Comparison of ENCODE assay signal across 6 cellular contexts in the genomic region with DNA sequence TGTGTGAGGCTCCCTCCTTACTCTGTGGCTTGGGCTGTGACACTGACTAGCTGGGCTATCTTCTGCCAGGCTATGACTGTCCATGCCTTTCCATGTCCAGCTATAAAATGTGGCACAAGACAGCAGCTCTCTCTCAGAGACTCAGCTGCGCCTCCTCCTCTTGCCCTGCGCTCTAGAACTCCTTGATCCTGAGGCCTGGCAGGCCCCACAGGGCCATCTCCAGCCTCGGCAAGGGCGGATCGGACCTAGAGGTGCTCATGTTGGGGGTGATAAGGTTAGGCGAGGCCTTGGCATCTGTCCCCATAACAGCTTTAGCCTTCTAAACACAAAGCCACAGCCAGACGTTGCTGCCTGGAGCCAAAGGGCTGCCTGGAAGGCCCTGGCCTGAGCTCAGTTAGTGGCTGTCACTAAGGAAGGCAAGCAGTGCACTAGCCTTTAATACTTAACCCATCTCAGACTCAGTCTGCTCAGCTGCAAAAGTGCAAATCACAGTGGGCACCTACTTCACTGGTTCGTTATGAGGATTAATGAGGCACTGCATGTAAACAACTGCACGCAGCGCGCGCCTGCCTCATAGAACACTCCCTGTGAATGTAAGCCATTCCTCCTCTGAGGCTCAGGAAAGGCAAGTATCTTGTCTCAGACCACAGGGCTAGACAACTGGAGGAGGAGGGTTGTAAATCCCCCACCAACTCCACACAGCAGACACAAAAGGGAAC. TPM values are rescaled to one million over a fixed set of nuclear protein-coding genes. Genes with fewer than 3 reads are reported as not detected.
DNase-seq lines count a peak whose midpoint lies in the region; ATAC-seq, FAIRE-seq and TF ChIP-seq lines count a peak whose summit lies in the region.

No MANE protein-coding gene starts in this region.

- H3K36me3 Mint-ChIP-seq in IgD-negative memory B cell (no peaks in the 10 kb centered on the region), natural killer cell (no peaks in the 10 kb centered on the region)

- SMC1A ChIA-PET in GM12878 (lab: Charles Lee; ENCODE audit: uncharacterized antibody, unreplicated experiment), result interaction anchor here (1.1 to 2.2 kb wide), 8 partner anchors 10 to 224 kb away, joined by 3 to 7 read pairs (median 4); no protein-coding TSS in a partner anchor

- DNase-seq in GM12878 (ENCODE audit: low read depth, low spot score), result no peak
- no peak for DNase-seq in natural killer cell
- no peak for DNase-seq in OCI-M2 (lab: John Stamatoyannopoulos, UW; ENCODE audit: unreplicated experiment)
- DNase-seq in NCI-H1105 treated with DMSO at 0.1 percent for 48 hours (lab: John Stamatoyannopoulos, UW), result no peak
- DNase-seq in iPS-NIHi11 (ENCODE audit: low spot score), result no peak

- peaks cover 10% of the 10 kb centered on the region for H3K4me1 ChIP-seq in GM12878 (ENCODE audit: control insufficient read depth, insufficient read depth, low read length)

- POLR2A ChIA-PET in GM12878 (lab: Charles Lee), result interaction anchor here (1.0 to 2.5 kb wide), 5 partner anchors 10 to 24 kb away, joined by 3 to 42 read pairs (median 3); no protein-coding TSS in a partner anchor

- no peaks in the 10 kb centered on the region for H3K27me3 ChIP-seq in GM12878 (replicated peaks in 1 of 2; ENCODE audit: control insufficient read depth in 2 of 2, insufficient read depth in 2 of 2, low read length in 1 of 2)

- no peaks in the 10 kb centered on the region for H4K20me1 ChIP-seq in GM12878 (ENCODE audit: control insufficient read depth, insufficient read depth)

- H3K27me3 Mint-ChIP-seq in IgD-negative memory B cell, result no peaks in the 10 kb centered on the region
- H3K27me3 Mint-ChIP-seq in natural killer cell (ENCODE audit: low read depth in 2 of 2), result no peaks in the 10 kb centered on the region

- no peak for ATAC-seq in GM12878
- no peak for ATAC-seq in natural killer cell

- TF ChIP-seq CTCF in GM12878 (IDR thresholded peaks at IDR 0.05 in 2 of 3, conservative IDR thresholded peaks at IDR 0.05 in 1 of 3; ENCODE audit: control insufficient read depth in 2 of 3, extremely low read depth in 1 of 3, insufficient read depth in 1 of 3, low read depth in 3 of 3, low read length in 3 of 3) (no peak), natural killer cell (IDR thresholded peaks at IDR 0.05) (no peak)

- no peak for FAIRE-seq in GM12878 (lab: Jason Lieb, UNC)

- H3K4me3 Mint-ChIP-seq in IgD-negative memory B cell, result peak overlapping the region; percentile 97 to 100 (median 98)
- H3K4me3 Mint-ChIP-seq in natural killer cell, result peak overlapping the region; percentile 98

- intact Hi-C loops in GM12878 (cut with micrococcal nuclease; ENCODE audit: unreplicated experiment) (no loop called here), natural killer cell (cut with micrococcal nuclease) (no loop called here)

- peak overlapping the region; percentile 99 for H3K4me3 ChIP-seq in GM12878

- peaks cover 75% of the 10 kb centered on the region for H3K79me2 ChIP-seq in GM12878 (ENCODE audit: control insufficient read depth, insufficient read depth, low read length)

- no peak for TF ChIP-seq RAD21 in GM12878 (IDR thresholded peaks at IDR 0.05; ENCODE audit: insufficient read depth, low read depth, low read length)

- peak overlapping the region; percentile 79 to 98 (median 95) for H3K27ac Mint-ChIP-seq in IgD-negative memory B cell
- peak overlapping the region; percentile 99 for H3K27ac Mint-ChIP-seq in natural killer cell

- 9% methylated on average over 12 of the region's 12 CpGs for WGBS in GM12878 (ENCODE audit: insufficient coverage, insufficient replicate concordance, low lambda C conversion rate, missing lambda C conversion rate)

- in situ Hi-C loops in GM12878 (cut with MboI), result no loop called here

- H3K4me2 ChIP-seq in GM12878 (ENCODE audit: control insufficient read depth, insufficient read depth), result peak overlapping the region; percentile 94

- H3K9me3 Mint-ChIP-seq in IgD-negative memory B cell (no peaks in the 10 kb centered on the region), natural killer cell (no peaks in the 10 kb centered on the region)

- no peaks in the 10 kb centered on the region for H3K9me3 ChIP-seq in GM12878 (replicated peaks; ENCODE audit: control insufficient read depth, insufficient read depth, low read length)

- no peak; the same call in none of the 2 replicates for TF ChIP-seq POLR2A in GM12878 (IDR thresholded peaks at IDR 0.05; ENCODE audit: low read depth, low read length)

- no peak for TF ChIP-seq EP300 in GM12878 (IDR thresholded peaks at IDR 0.05; ENCODE audit: borderline replicate concordance in 1 of 2, control insufficient read depth in 1 of 2, low read depth in 2 of 2, low read length in 2 of 2)

- H3K27ac ChIP-seq in GM12878 (ENCODE audit: control insufficient read depth, insufficient read depth), result peak overlapping the region; percentile 91

- H3K9ac ChIP-seq in GM12878 (ENCODE audit: control insufficient read depth, insufficient read depth, low read length), result peak overlapping the region; percentile 94

- H3K36me3 ChIP-seq in GM12878 (ENCODE audit: control insufficient read depth in 2 of 2, insufficient read depth in 2 of 2, low read length in 1 of 2), result peaks cover 3 to 4% of the 10 kb centered on the region in 2 experiments; a peak in 3 of 4 replicates

- CTCF ChIA-PET in GM12878 (lab: Yijun Ruan, JAX), result interaction anchor here (0.7 to 1.5 kb wide), 4 partner anchors 9 to 148 kb away, joined by 3 to 6 read pairs (median 4); no protein-coding TSS in a partner anchor

- no peak overlapping the region for H2AFZ ChIP-seq in GM12878 (ENCODE audit: control insufficient read depth, low read depth, low read length)

- H3K4me1 Mint-ChIP-seq in IgD-negative memory B cell (peaks cover 39 to 60% (median 56%) of the 10 kb centered on the region in 3 donors), natural killer cell (peaks cover 64 to 78% of the 10 kb centered on the region in 2 donors)

- RAD21 ChIA-PET in GM12878 (lab: Charles Lee; ENCODE audit: unreplicated experiment), result interaction anchor here (0.9 to 2.1 kb wide), 8 partner anchors 10 to 126 kb away, joined by 3 to 8 read pairs (median 4); a partner anchor contains a TSS

- BruUV-seq in GM12878 (replicated peaks; lab: Mats Ljungman, UMichigan), result no TSS peak

RNA-seq across cellular contexts. Expression of a gene that starts 1.2 kb away (rescaled TPM):
- polyA plus RNA-seq in IgD-negative memory B cell (323 TPM), GM12878 (2011; rRNA removed) (57.4 and 87.1 TPM in 2 replicates), GM12878 (2014; fragmentation: Illumina TruSeq; extraction: Trizol) (65.0 and 89.3 TPM in 2 replicates), GM12878 (2014; fragmentation: Nextera tagmentation; extraction: Ambion mirVana) (10 to 100 TPM; 57.8 to 96.9 TPM), GM12878 (2014; rRNA removed) (136 and 145 TPM in 2 replicates), GM12878 (2016; fragmentation: Nextera tagmentation; extraction: Ambion mirVana) (10 to 100 TPM; 56.0 to 71.2 TPM)
- 33.2 and 34.3 TPM in 2 replicates for total RNA-seq in GM12878 (2013; cell fraction: nucleolus; rRNA removed)
- total RNA-seq in GM12878 (2014; rRNA removed) (170 and 177 TPM in 2 replicates), GM12878 (2014; rRNA removed; fragmentation: Illumina TruSeq; extraction: Trizol) (81.7 and 82.2 TPM in 2 replicates), GM12878 (2021) (126 and 127 TPM in 2 replicates), natural killer cell (100 to 1,000 TPM in 1 of 3 donors, 10 to 100 TPM in 2; 76.9 to 102 (median 94.9) TPM)
- 65.3 TPM for polyA plus RNA-seq in GM12878 (2011; ENCODE audit: low read depth)
- polyA plus RNA-seq in GM12878 (2011; cell fraction: cytosol; rRNA removed), result 128 and 167 TPM in 2 replicates
- 69.8 and 82.1 TPM in 2 replicates for polyA plus RNA-seq in GM12878 (2011; cell fraction: nucleus; rRNA removed)
- polyA plus RNA-seq in GM12878 (2012), result 80.9 and 87.1 TPM in 2 replicates
- 126 and 176 TPM in 2 replicates for polyA minus RNA-seq in GM12878 (2011; rRNA and poly(A)+ RNA removed)
- polyA minus RNA-seq in GM12878 (2011; cell fraction: cytosol; rRNA and poly(A)+ RNA removed), result 67.6 and 74.1 TPM in 2 replicates
- polyA minus RNA-seq in GM12878 (2011; cell fraction: nucleus; rRNA and poly(A)+ RNA removed), result 20.8 and 41.9 TPM in 2 replicates

RNA-seq across cellular contexts. Expression of a gene that starts 2.0 kb away (rescaled TPM):
- 141 TPM for polyA plus RNA-seq in IgD-negative memory B cell
- 108 and 115 TPM in 2 replicates for total RNA-seq in GM12878 (2013; cell fraction: nucleolus; rRNA removed)
- total RNA-seq in GM12878 (2014; rRNA removed), result 175 and 179 TPM in 2 replicates
- 254 and 257 TPM in 2 replicates for total RNA-seq in GM12878 (2014; rRNA removed; fragmentation: Illumina TruSeq; extraction: Trizol)
- 111 and 112 TPM in 2 replicates for total RNA-seq in GM12878 (2021)
- 44.6 TPM for polyA plus RNA-seq in GM12878 (2011; ENCODE audit: low read depth)
- polyA plus RNA-seq in GM12878 (2011; rRNA removed), result 68.4 and 121 TPM in 2 replicates
- 214 and 250 TPM in 2 replicates for polyA plus RNA-seq in GM12878 (2011; cell fraction: cytosol; rRNA removed)
- polyA plus RNA-seq in GM12878 (2011; cell fraction: nucleus; rRNA removed), result 76.5 and 82.6 TPM in 2 replicates
- polyA plus RNA-seq in GM12878 (2012), result 121 and 175 TPM in 2 replicates
- 324 and 433 TPM in 2 replicates for polyA plus RNA-seq in GM12878 (2014; fragmentation: Illumina TruSeq; extraction: Trizol)
- 100 to 1,000 TPM; 244 to 258 TPM for polyA plus RNA-seq in GM12878 (2014; fragmentation: Nextera tagmentation; extraction: Ambion mirVana)
- polyA plus RNA-seq in GM12878 (2014; rRNA removed), result 197 and 228 TPM in 2 replicates
- polyA plus RNA-seq in GM12878 (2016; fragmentation: Nextera tagmentation; extraction: Ambion mirVana), result 100 to 1,000 TPM; 240 to 251 TPM
- polyA minus RNA-seq in GM12878 (2011; rRNA and poly(A)+ RNA removed), result 175 and 182 TPM in 2 replicates
- polyA minus RNA-seq in GM12878 (2011; cell fraction: cytosol; rRNA and poly(A)+ RNA removed), result 36.2 and 58.3 TPM in 2 replicates
- 57.3 and 92.8 TPM in 2 replicates for polyA minus RNA-seq in GM12878 (2011; cell fraction: nucleus; rRNA and poly(A)+ RNA removed)
- 10 to 100 TPM; 40.9 to 44.6 (median 44.0) TPM for total RNA-seq in natural killer cell

RNA-seq across cellular contexts. Expression of a gene that starts 39.1 kb away (rescaled TPM):
- 0.63 TPM for polyA plus RNA-seq in IgD-negative memory B cell
- total RNA-seq in GM12878 (2013; cell fraction: nucleolus; rRNA removed), result 4.9 and 5.6 TPM in 2 replicates
- total RNA-seq in GM12878 (2014; rRNA removed), result 0.11 TPM in 2 replicates
- total RNA-seq in GM12878 (2014; rRNA removed; fragmentation: Illumina TruSeq; extraction: Trizol), result 0.09 and 0.18 TPM in 2 replicates
- 0.24 and 0.26 TPM in 2 replicates for total RNA-seq in GM12878 (2021)
- 0.50 TPM for polyA plus RNA-seq in GM12878 (2011; ENCODE audit: low read depth)
- 0.68 and 0.98 TPM in 2 replicates for polyA plus RNA-seq in GM12878 (2011; rRNA removed)
- polyA plus RNA-seq in GM12878 (2011; cell fraction: cytosol; rRNA removed), result 1.5 and 1.8 TPM in 2 replicates
- polyA plus RNA-seq in GM12878 (2011; cell fraction: nucleus; rRNA removed), result 10.7 and 12.9 TPM in 2 replicates
- 0.84 and 1.2 TPM in 2 replicates for polyA plus RNA-seq in GM12878 (2012)
- 0.09 TPM in 1 of 2 replicates, not detected in the other for polyA plus RNA-seq in GM12878 (2014; fragmentation: Illumina TruSeq; extraction: Trizol)
- polyA plus RNA-seq in GM12878 (2014; fragmentation: Nextera tagmentation; extraction: Ambion mirVana), result not detected
- 0.56 and 0.66 TPM in 2 replicates for polyA plus RNA-seq in GM12878 (2014; rRNA removed)
- polyA plus RNA-seq in GM12878 (2016; fragmentation: Nextera tagmentation; extraction: Ambion mirVana), result under 1 TPM in 1 of 2 experiments, not detected in 1; 0.10 TPM
- polyA minus RNA-seq in GM12878 (2011; rRNA and poly(A)+ RNA removed), result 0.22 and 1.1 TPM in 2 replicates
- not detected in 2 replicates for polyA minus RNA-seq in GM12878 (2011; cell fraction: cytosol; rRNA and poly(A)+ RNA removed)
- 0.67 and 0.73 TPM in 2 replicates for polyA minus RNA-seq in GM12878 (2011; cell fraction: nucleus; rRNA and poly(A)+ RNA removed)
- 1 to 10 TPM; 1.7 to 4.8 (median 2.3) TPM for total RNA-seq in natural killer cell

RNA-seq across cellular contexts. Expression of a gene that starts 49.2 kb away (rescaled TPM):
- 10.8 TPM for polyA plus RNA-seq in IgD-negative memory B cell
- total RNA-seq in GM12878 (2013; cell fraction: nucleolus; rRNA removed), result 37.5 and 48.1 TPM in 2 replicates
- 8.0 and 8.4 TPM in 2 replicates for total RNA-seq in GM12878 (2014; rRNA removed)
- total RNA-seq in GM12878 (2014; rRNA removed; fragmentation: Illumina TruSeq; extraction: Trizol), result 4.1 and 5.0 TPM in 2 replicates
- 11.8 and 13.9 TPM in 2 replicates for total RNA-seq in GM12878 (2021)
- 3.7 TPM for polyA plus RNA-seq in GM12878 (2011; ENCODE audit: low read depth)
- polyA plus RNA-seq in GM12878 (2011; rRNA removed), result 8.5 and 26.6 TPM in 2 replicates
- polyA plus RNA-seq in GM12878 (2011; cell fraction: cytosol; rRNA removed), result 30.9 and 43.3 TPM in 2 replicates
- polyA plus RNA-seq in GM12878 (2011; cell fraction: nucleus; rRNA removed), result 92.0 and 98.4 TPM in 2 replicates
- 10.6 and 11.7 TPM in 2 replicates for polyA plus RNA-seq in GM12878 (2012)
- 2.1 and 7.4 TPM in 2 replicates for polyA plus RNA-seq in GM12878 (2014; fragmentation: Illumina TruSeq; extraction: Trizol)
- polyA plus RNA-seq in GM12878 (2014; fragmentation: Nextera tagmentation; extraction: Ambion mirVana), result 1 to 10 TPM in 1 of 2 experiments, under 1 TPM in 1; 0.47 to 1.4 TPM
- 11.3 and 11.6 TPM in 2 replicates for polyA plus RNA-seq in GM12878 (2014; rRNA removed)
- polyA plus RNA-seq in GM12878 (2016; fragmentation: Nextera tagmentation; extraction: Ambion mirVana), result 10 to 100 TPM; 10.2 to 14.8 TPM
- 17.8 and 38.4 TPM in 2 replicates for polyA minus RNA-seq in GM12878 (2011; rRNA and poly(A)+ RNA removed)
- polyA minus RNA-seq in GM12878 (2011; cell fraction: cytosol; rRNA and poly(A)+ RNA removed), result 17.9 and 19.4 TPM in 2 replicates
- 14.3 and 17.7 TPM in 2 replicates for polyA minus RNA-seq in GM12878 (2011; cell fraction: nucleus; rRNA and poly(A)+ RNA removed)
- 10 to 100 TPM in 1 of 3 donors, 1 to 10 TPM in 2; 4.0 to 11.9 (median 7.0) TPM for total RNA-seq in natural killer cell

RNA-seq across cellular contexts. Expression of a gene that starts 58.6 kb away (rescaled TPM):
- polyA plus RNA-seq in IgD-negative memory B cell, result not detected
- 39.2 and 39.8 TPM in 2 replicates for total RNA-seq in GM12878 (2013; cell fraction: nucleolus; rRNA removed)
- 2.5 and 2.8 TPM in 2 replicates for total RNA-seq in GM12878 (2014; rRNA removed)
- 3.4 and 3.5 TPM in 2 replicates for total RNA-seq in GM12878 (2014; rRNA removed; fragmentation: Illumina TruSeq; extraction: Trizol)
- total RNA-seq in GM12878 (2021), result 3.3 and 3.9 TPM in 2 replicates
- 1.8 TPM for polyA plus RNA-seq in GM12878 (2011; ENCODE audit: low read depth)
- 20.5 and 20.6 TPM in 2 replicates for polyA plus RNA-seq in GM12878 (2011; rRNA removed)
- polyA plus RNA-seq in GM12878 (2011; cell fraction: cytosol; rRNA removed), result 12.1 and 14.3 TPM in 2 replicates
- 19.0 and 30.2 TPM in 2 replicates for polyA plus RNA-seq in GM12878 (2011; cell fraction: nucleus; rRNA removed)
- 1.8 and 3.0 TPM in 2 replicates for polyA plus RNA-seq in GM12878 (2012)
- polyA plus RNA-seq in GM12878 (2014; fragmentation: Illumina TruSeq; extraction: Trizol), result 2.6 and 2.8 TPM in 2 replicates
- polyA plus RNA-seq in GM12878 (2014; fragmentation: Nextera tagmentation; extraction: Ambion mirVana), result 1 to 10 TPM; 2.9 to 4.5 TPM
- polyA plus RNA-seq in GM12878 (2014; rRNA removed), result 3.4 and 3.5 TPM in 2 replicates
- polyA plus RNA-seq in GM12878 (2016; fragmentation: Nextera tagmentation; extraction: Ambion mirVana), result 1 to 10 TPM in 1 of 2 experiments, under 1 TPM in 1; 0.89 to 1.2 TPM
- polyA minus RNA-seq in GM12878 (2011; rRNA and poly(A)+ RNA removed), result 10.8 and 11.0 TPM in 2 replicates
- polyA minus RNA-seq in GM12878 (2011; cell fraction: cytosol; rRNA and poly(A)+ RNA removed), result 3.3 and 3.6 TPM in 2 replicates
- polyA minus RNA-seq in GM12878 (2011; cell fraction: nucleus; rRNA and poly(A)+ RNA removed), result 6.9 and 8.1 TPM in 2 replicates
- 1 to 10 TPM in 1 of 3 donors, under 1 TPM in 2; 0.33 to 1.6 (median 0.50) TPM for total RNA-seq in natural killer cell
